1 cellular context compared by ENCODE assay signal in the genomic region with DNA sequence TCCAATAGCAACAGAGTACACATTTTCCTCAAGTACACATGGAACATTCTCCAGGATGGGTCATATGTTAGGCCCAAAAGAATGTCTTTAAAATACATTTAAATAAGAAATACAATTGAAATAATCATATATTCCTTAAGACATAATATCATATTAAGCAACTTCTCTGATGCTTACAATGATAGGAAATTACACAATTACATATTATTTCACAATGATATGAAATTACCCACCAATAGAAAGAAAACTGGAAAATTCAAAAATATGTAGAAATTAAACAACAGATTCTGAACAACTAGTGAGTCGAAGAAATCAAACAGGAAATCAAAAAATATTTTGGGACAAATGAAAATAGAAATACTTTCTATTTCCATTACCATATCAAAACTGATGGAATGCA.
A peak's percentile ranks its signal among the peaks of the same experiment; 100 is the strongest.
TF ChIP-seq lines count a peak whose summit lies in the region.

No MANE protein-coding gene starts in this region.

TF ChIP-seq in K562, 482 proteins besides CTCF, POLR2A, EP300 and RAD21:
- no peak for TF ChIP-seq NFRKB (IDR thresholded peaks at IDR 0.05; ENCODE audit: low read depth)
- peak; percentile 62; the same call in 1 of the 2 replicates for TF ChIP-seq CEBPB (tag; IDR thresholded peaks at IDR 0.05)
- no peak for TF ChIP-seq CEBPG (CRISPR knock-in tag; IDR thresholded peaks at IDR 0.05)
- TF ChIP-seq CEBPG (tag; conservative IDR thresholded peaks at IDR 0.05 in 1 of 2, IDR thresholded peaks at IDR 0.05 in 1 of 2), result peak in 1 of 2 experiments; percentile 71; a peak in 3 of 4 replicates
